ENCODE assay signal across 23 cellular contexts in the genomic region with DNA sequence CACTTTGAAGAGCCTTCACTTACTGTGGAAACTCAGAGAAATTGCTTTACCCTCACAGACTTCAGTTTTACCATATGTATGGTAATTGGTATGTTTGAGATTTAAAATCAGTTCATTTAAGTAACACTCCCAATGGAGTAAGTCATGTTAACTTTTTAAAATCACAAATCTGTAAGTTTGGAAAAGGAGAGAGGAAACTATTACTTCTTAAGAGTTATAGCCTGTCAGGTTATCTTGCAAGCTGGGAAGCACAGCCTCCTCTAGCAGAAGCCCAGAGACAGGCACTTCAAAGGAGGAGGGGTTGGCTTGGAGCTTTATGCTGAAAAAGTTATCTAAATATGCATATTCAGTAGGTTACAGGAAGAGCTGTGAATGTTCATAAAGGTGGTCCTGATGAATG.
DNase-seq lines count a peak whose midpoint lies in the region; ATAC-seq lines count a peak whose summit lies in the region.
"Had no signal": no experiment of that assay in that cellular context is flagged by ENCODE, and none has a peak within 500 bp of the region (broad histone marks: within the 10 kb centered on the region; RNA-seq: fewer than 3 reads in every experiment).

No MANE protein-coding gene starts in this region.

- no peak overlapping the region for H3K4me3 Mint-ChIP-seq in activated naive CD8-positive, alpha-beta T cell
- no peak overlapping the region for H3K4me3 Mint-ChIP-seq in activated naive CD8-positive, alpha-beta T cell treated with anti-CD3 and anti-CD28 coated beads, Interleukin-2, amount 50 U/mL, for 24 hours
- H3K4me3 Mint-ChIP-seq in activated T-helper 17 cell treated with anti-CD3 and anti-CD28 coated beads, Interleukin-2, amount 50 U/mL, for 72 hours = no peak overlapping the region
- H3K4me3 Mint-ChIP-seq: activated CD4-positive, alpha-beta memory T cell treated with anti-CD3 and anti-CD28 coated beads, Interleukin-2, amount 10 ng/mL, durations not matched to agents 7 days and 5 days; B cell had no signal

- H3K4me1 ChIP-seq in mesodermal cell (ENCODE audit: control insufficient read depth, insufficient read depth, low read length, poor library complexity, severe bottlenecking) = peaks cover 53% of the 10 kb centered on the region

- no peak for ATAC-seq in activated naive CD8-positive, alpha-beta T cell treated with anti-CD3 and anti-CD28 coated beads, Interleukin-2, amount 50 U/mL, for 24 hours
- ATAC-seq in activated T-helper 17 cell treated with anti-CD3 and anti-CD28 coated beads, Interleukin-2, amount 50 U/mL, for 72 hours (replicated peaks) = no peak
- ATAC-seq in HG03159 (IDR thresholded peaks at IDR 0.05; ENCODE audit: unreplicated experiment) = no peak
- no peak for ATAC-seq in GM21723 (IDR thresholded peaks at IDR 0.05; ENCODE audit: unreplicated experiment)
- ATAC-seq: Right ventricle myocardium inferior had no signal

- peaks cover 48% of the 10 kb centered on the region for H3K36me3 ChIP-seq in mesodermal cell (ENCODE audit: control insufficient read depth, insufficient read depth, low read length)
- H3K36me3 ChIP-seq: ovary had no signal

- DNase-seq in activated naive CD8-positive, alpha-beta T cell treated with anti-CD3 and anti-CD28 coated beads, Interleukin-2, amount 50 U/mL, for 24 hours = no peak
- no peak for DNase-seq in cortex of kidney (lab: John Stamatoyannopoulos, UW)
- DNase-seq: activated CD4-positive, alpha-beta memory T cell treated with anti-CD3 and anti-CD28 coated beads, Interleukin-2, amount 10 ng/mL, durations not matched to agents 7 days and 5 days; activated CD4-positive, CD25-positive, alpha-beta regulatory T cell; activated effector memory CD4-positive, alpha-beta T cell treated with anti-CD3 and anti-CD28 coated beads, Interleukin-2, amount 50 U/mL, for 16 hours; amniotic stem cell; dermis blood vessel endothelial cell; DMS79 treated with DMSO at 0.1 percent for 48 hours; Karpas-422; mammary epithelial cell; NCI-H2029; NCI-H226; ovary had no signal

- peak overlapping the region; percentile 55 for H3K27ac ChIP-seq in mesodermal cell (ENCODE audit: low read depth, low read length, severe bottlenecking)
- peak overlapping the region; percentile 40 for H3K27ac ChIP-seq in temporal lobe (ENCODE audit: low read depth, low read length)
- H3K27ac ChIP-seq: ovary, suprapubic skin had no signal

- H3K9me3 ChIP-seq in mesodermal cell (ENCODE audit: control insufficient read depth, low read length) = no peaks in the 10 kb centered on the region
- H3K9me3 ChIP-seq: ovary, suprapubic skin had no signal

- no peaks in the 10 kb centered on the region for H3K27me3 Mint-ChIP-seq in activated naive CD8-positive, alpha-beta T cell
- H3K27me3 Mint-ChIP-seq in activated naive CD8-positive, alpha-beta T cell treated with anti-CD3 and anti-CD28 coated beads, Interleukin-2, amount 50 U/mL, for 24 hours = no peaks in the 10 kb centered on the region
- H3K27me3 Mint-ChIP-seq in activated T-helper 17 cell treated with anti-CD3 and anti-CD28 coated beads, Interleukin-2, amount 50 U/mL, for 72 hours = no peaks in the 10 kb centered on the region
- H3K27me3 Mint-ChIP-seq: activated CD4-positive, alpha-beta memory T cell treated with anti-CD3 and anti-CD28 coated beads, Interleukin-2, amount 10 ng/mL, durations not matched to agents 7 days and 5 days; B cell had no signal

- peak overlapping the region; percentile 80 for H3K27ac Mint-ChIP-seq in activated naive CD8-positive, alpha-beta T cell
- no peak overlapping the region for H3K27ac Mint-ChIP-seq in activated naive CD8-positive, alpha-beta T cell treated with anti-CD3 and anti-CD28 coated beads, Interleukin-2, amount 50 U/mL, for 24 hours
- H3K27ac Mint-ChIP-seq in activated T-helper 17 cell treated with anti-CD3 and anti-CD28 coated beads, Interleukin-2, amount 50 U/mL, for 72 hours = peak overlapping the region; percentile 71
- H3K27ac Mint-ChIP-seq: B cell had no signal

- peaks cover 18% of the 10 kb centered on the region for H3K36me3 Mint-ChIP-seq in activated naive CD8-positive, alpha-beta T cell
- peaks cover 40% of the 10 kb centered on the region for H3K36me3 Mint-ChIP-seq in activated naive CD8-positive, alpha-beta T cell treated with anti-CD3 and anti-CD28 coated beads, Interleukin-2, amount 50 U/mL, for 24 hours (ENCODE audit: low read depth)
- peaks cover 54% of the 10 kb centered on the region for H3K36me3 Mint-ChIP-seq in activated T-helper 17 cell treated with anti-CD3 and anti-CD28 coated beads, Interleukin-2, amount 50 U/mL, for 72 hours (ENCODE audit: low read depth)

- no peaks in the 10 kb centered on the region for H3K9me3 Mint-ChIP-seq in activated naive CD8-positive, alpha-beta T cell (ENCODE audit: low read depth)
- H3K9me3 Mint-ChIP-seq in activated naive CD8-positive, alpha-beta T cell treated with anti-CD3 and anti-CD28 coated beads, Interleukin-2, amount 50 U/mL, for 24 hours = no peaks in the 10 kb centered on the region
- no peaks in the 10 kb centered on the region for H3K9me3 Mint-ChIP-seq in activated T-helper 17 cell treated with anti-CD3 and anti-CD28 coated beads, Interleukin-2, amount 50 U/mL, for 72 hours
- H3K9me3 Mint-ChIP-seq: activated CD4-positive, alpha-beta memory T cell treated with anti-CD3 and anti-CD28 coated beads, Interleukin-2, amount 10 ng/mL, durations not matched to agents 7 days and 5 days had no signal

- H3K4me3 ChIP-seq in mesodermal cell (ENCODE audit: extremely low read depth, insufficient read depth, low read length, poor library complexity, severe bottlenecking) = no peak overlapping the region
- H3K4me3 ChIP-seq: GM23248, ovary, suprapubic skin had no signal

- peaks cover 40% of the 10 kb centered on the region for H3K4me1 Mint-ChIP-seq in activated naive CD8-positive, alpha-beta T cell (ENCODE audit: low read depth)
- peaks cover 28% of the 10 kb centered on the region for H3K4me1 Mint-ChIP-seq in activated naive CD8-positive, alpha-beta T cell treated with anti-CD3 and anti-CD28 coated beads, Interleukin-2, amount 50 U/mL, for 24 hours
- H3K4me1 Mint-ChIP-seq in activated T-helper 17 cell treated with anti-CD3 and anti-CD28 coated beads, Interleukin-2, amount 50 U/mL, for 72 hours = peaks cover 27% of the 10 kb centered on the region
